ENCODE assay signal across 26 cellular contexts in genomic region chr1:217095050-217095622, GRCh38.
A peak's percentile ranks its signal among the peaks of the same experiment; 100 is the strongest.
DNase-seq lines count a peak whose midpoint lies in the region; ATAC-seq and TF ChIP-seq lines count a peak whose summit lies in the region.
"Had no signal": no experiment of that assay in that cellular context is flagged by ENCODE, and none has a peak within 500 bp of the region (broad histone marks: within the 10 kb centered on the region; RNA-seq: fewer than 3 reads in every experiment).

No MANE protein-coding gene starts in this region.

- in situ Hi-C loops in SK-MEL-5 (cut with HindIII; ENCODE audit: low pct_unique_long_range_greater_than_20kb, low sequenced_read_pairs) = no loop called here

- DNase-seq in SK-MEL-5 (ENCODE audit: low read depth, low spot score) (peak; percentile 44), body of pancreas (peak in 1 of 4 donors; percentile 6), foreskin melanocyte (peak; percentile 32), progenitor cell of endocrine pancreas (ENCODE audit: low spot score, unreplicated experiment) (no peak), OCI-LY7 (ENCODE audit: low spot score) (no peak), left lobe of liver (ENCODE audit: low spot score) (no peak)
- no peak for DNase-seq in activated effector memory CD4-positive, alpha-beta T cell treated with Interleukin-2 at 50 U/mL for 16 hours
- DNase-seq in naive thymus-derived CD4-positive, alpha-beta T cell = no peak
- DNase-seq: 8988T; ACHN; BE2C; C1 segment of cervical spinal cord; CD4-positive, alpha-beta memory T cell; CD4-positive, CD25-positive, alpha-beta regulatory T cell; CD8-positive, alpha-beta memory T cell; COR-L47; DMS 273 treated with DMSO at 0.1 percent for 48 hours; DMS153; DMS53; DMS79; DND-41; EL; GDM1 had no signal

- 36 to 53% methylated on average over 2 of the region's 2 CpGs for WGBS in body of pancreas, 2 donors

- H3K4me2 ChIP-seq in OCI-LY7 (ENCODE audit: low read length) = no peak overlapping the region
- H3K4me2 ChIP-seq: BLaER1 had no signal

- no peaks in the 10 kb centered on the region for H3K9me3 ChIP-seq in body of pancreas
- no peaks in the 10 kb centered on the region for H3K9me3 ChIP-seq in OCI-LY7 (ENCODE audit: low read length)
- no peaks in the 10 kb centered on the region for H3K9me3 ChIP-seq in naive thymus-derived CD4-positive, alpha-beta T cell (ENCODE audit: control insufficient read depth in 2 of 3, low read length in 3 of 3)
- H3K9me3 ChIP-seq: BE2C, BLaER1 had no signal

- POLR2A ChIA-PET in OCI-LY7 (lab: Charles Lee) = interaction anchor here (0.7 kb wide), 1 partner anchor 978 kb away, joined by 4 read pairs; no protein-coding TSS in a partner anchor
- POLR2A ChIA-PET in naive thymus-derived CD4-positive, alpha-beta T cell (lab: Charles Lee) = no interaction called here

- no peaks in the 10 kb centered on the region for H3K9me3 Mint-ChIP-seq in progenitor cell of endocrine pancreas (ENCODE audit: low read depth)
- H3K9me3 Mint-ChIP-seq in naive thymus-derived CD4-positive, alpha-beta T cell = peaks cover 0 to 17% (median 3%) of the 10 kb centered on the region in 11 donors

- intact Hi-C loops in body of pancreas (cut with DNase I) = no loop called here
- intact Hi-C loops in OCI-LY7 (cut with micrococcal nuclease; ENCODE audit: unreplicated experiment) = no loop called here
- intact Hi-C loops in naive thymus-derived CD4-positive, alpha-beta T cell (cut with micrococcal nuclease) = no loop called here

- H3K4me1 ChIP-seq in body of pancreas = peaks cover 11% of the 10 kb centered on the region
- H3K4me1 ChIP-seq in OCI-LY7 (ENCODE audit: insufficient read depth, low read length, poor library complexity, severe bottlenecking) = no peaks in the 10 kb centered on the region
- no peaks in the 10 kb centered on the region for H3K4me1 ChIP-seq in naive thymus-derived CD4-positive, alpha-beta T cell (ENCODE audit: control insufficient read depth in 2 of 2, insufficient read depth in 2 of 2, low read length in 2 of 2)
- H3K4me1 ChIP-seq: BE2C, BLaER1 had no signal

- TF ChIP-seq POLR2A in body of pancreas (IDR thresholded peaks at IDR 0.05) = no peak

- H3K9me2 ChIP-seq in OCI-LY7 (ENCODE audit: insufficient read depth, low read length) = no peaks in the 10 kb centered on the region

- H3K27ac ChIP-seq in body of pancreas (peak overlapping the region in 3 of 4 donors; percentile 38 to 86 (median 54)), OCI-LY7 (ENCODE audit: low read depth, low read length, poor library complexity, severe bottlenecking) (no peak overlapping the region)
- no peak overlapping the region for H3K27ac ChIP-seq in naive thymus-derived CD4-positive, alpha-beta T cell (ENCODE audit: low read depth, low read length)
- H3K27ac ChIP-seq: BLaER1 had no signal

- H3K27ac Mint-ChIP-seq in progenitor cell of endocrine pancreas = peak overlapping the region; percentile 71
- no peak overlapping the region for H3K27ac Mint-ChIP-seq in naive thymus-derived CD4-positive, alpha-beta T cell
- H3K27ac Mint-ChIP-seq: CD4-positive, alpha-beta memory T cell; CD4-positive, CD25-positive, alpha-beta regulatory T cell; CD8-positive, alpha-beta memory T cell had no signal

- no peaks in the 10 kb centered on the region for H4K20me1 ChIP-seq in OCI-LY7 (ENCODE audit: insufficient read depth, low read length)
- H4K20me1 ChIP-seq: BLaER1 had no signal

- H3K4me1 Mint-ChIP-seq in progenitor cell of endocrine pancreas (ENCODE audit: low read depth) = peaks cover 10% of the 10 kb centered on the region
- H3K4me1 Mint-ChIP-seq in naive thymus-derived CD4-positive, alpha-beta T cell = peaks cover 0 to 4% (median under 1%) of the 10 kb centered on the region in 7 donors
- H3K4me1 Mint-ChIP-seq: CD4-positive, alpha-beta memory T cell had no signal

- ATAC-seq in body of pancreas (peak; percentile 64), left lobe of liver (no peak)
- no peak for ATAC-seq in naive thymus-derived CD4-positive, alpha-beta T cell
- ATAC-seq: GM12878 had no signal

- TF ChIP-seq CTCF in body of pancreas (IDR thresholded peaks at IDR 0.05) = no peak
- no peak for TF ChIP-seq CTCF in progenitor cell of endocrine pancreas (IDR thresholded peaks at IDR 0.05; ENCODE audit: unreplicated experiment)
- TF ChIP-seq CTCF in OCI-LY7 (conservative IDR thresholded peaks at IDR 0.05; ENCODE audit: low read length) = no peak

- no peak overlapping the region for H3K4me3 Mint-ChIP-seq in progenitor cell of endocrine pancreas (ENCODE audit: low read depth)
- no peak overlapping the region for H3K4me3 Mint-ChIP-seq in naive thymus-derived CD4-positive, alpha-beta T cell
- H3K4me3 Mint-ChIP-seq: CD14-positive monocyte; CD4-positive, alpha-beta memory T cell; CD4-positive, CD25-positive, alpha-beta regulatory T cell; CD8-positive, alpha-beta memory T cell had no signal

- CTCF ChIA-PET in OCI-LY7 (lab: Charles Lee; ENCODE audit: unreplicated experiment) = interaction anchor here (0.6 kb wide), 1 partner anchor 317 kb away, joined by 3 read pairs; no protein-coding TSS in a partner anchor
- CTCF ChIA-PET in naive thymus-derived CD4-positive, alpha-beta T cell (lab: Charles Lee) = no interaction called here

- no peak overlapping the region for H3K4me3 ChIP-seq in body of pancreas
- H3K4me3 ChIP-seq in OCI-LY7 (ENCODE audit: low read depth, low read length, poor library complexity, severe bottlenecking) = no peak overlapping the region
- no peak overlapping the region for H3K4me3 ChIP-seq in naive thymus-derived CD4-positive, alpha-beta T cell (ENCODE audit: low read length)
- H3K4me3 ChIP-seq: BLaER1, GM12878 had no signal

- H3K27me3 Mint-ChIP-seq in progenitor cell of endocrine pancreas = peaks cover 32% of the 10 kb centered on the region
- peaks cover 14 to 36% (median 30%) of the 10 kb centered on the region in 5 donors for H3K27me3 Mint-ChIP-seq in naive thymus-derived CD4-positive, alpha-beta T cell

- H3K27me3 ChIP-seq in body of pancreas = no peaks in the 10 kb centered on the region
- H3K27me3 ChIP-seq in naive thymus-derived CD4-positive, alpha-beta T cell (ENCODE audit: control insufficient read depth in 2 of 2, insufficient read depth in 2 of 2, low read length in 2 of 2) = no peaks in the 10 kb centered on the region
- H3K27me3 ChIP-seq: BLaER1 had no signal

- no peak overlapping the region for H2AFZ ChIP-seq in OCI-LY7 (ENCODE audit: low read length)

- BruUV-seq in OCI-LY7 (replicated peaks; lab: Mats Ljungman, UMichigan) = no TSS peak

- no peaks in the 10 kb centered on the region for H3K79me2 ChIP-seq in OCI-LY7 (ENCODE audit: insufficient read depth, low read depth, low read length)

- no peaks in the 10 kb centered on the region for H3K36me3 ChIP-seq in body of pancreas (replicated peaks in 1 of 2; ENCODE audit: insufficient read depth in 1 of 2, low read depth in 2 of 2)
- H3K36me3 ChIP-seq in OCI-LY7 (ENCODE audit: insufficient read depth, low read length) = no peaks in the 10 kb centered on the region
- H3K36me3 ChIP-seq in naive thymus-derived CD4-positive, alpha-beta T cell (ENCODE audit: control insufficient read depth in 2 of 3, insufficient read depth in 3 of 3, low read length in 3 of 3) = no peaks in the 10 kb centered on the region
- H3K36me3 ChIP-seq: BE2C, BLaER1 had no signal

- H3K36me3 Mint-ChIP-seq in progenitor cell of endocrine pancreas (ENCODE audit: insufficient read depth) = no peaks in the 10 kb centered on the region
- H3K36me3 Mint-ChIP-seq in naive thymus-derived CD4-positive, alpha-beta T cell = peaks cover 0 to 8% (median 0%) of the 10 kb centered on the region in 5 donors
- H3K36me3 Mint-ChIP-seq: CD14-positive monocyte; CD4-positive, alpha-beta memory T cell; CD4-positive, CD25-positive, alpha-beta regulatory T cell; CD8-positive, alpha-beta memory T cell had no signal

Comparison
In these comparisons a context has a peak if more than half of its experiments do, and no peak if none do; other contexts are left out.
1. DNase-seq: peak in SK-MEL-5 (single experiment) and foreskin melanocyte (single experiment); none in progenitor cell of endocrine pancreas (single experiment), activated effector memory CD4-positive, alpha-beta T cell treated with Interleukin-2 at 50 U/mL for 16 hours (single experiment), OCI-LY7 (single experiment), left lobe of liver (single experiment) and naive thymus-derived CD4-positive, alpha-beta T cell (0 of 9).
2. H3K27ac ChIP-seq: peak in body of pancreas (3 of 4); none in OCI-LY7 (single experiment) and naive thymus-derived CD4-positive, alpha-beta T cell (single experiment).